Comparison of ENCODE assay signal across 13 cellular contexts in genomic region chr14:67527756-67528155, GRCh38. TPM values are rescaled to one million over a fixed set of nuclear protein-coding genes. Genes with fewer than 3 reads are reported as not detected.
DNase-seq lines count a peak whose midpoint lies in the region; ATAC-seq and TF ChIP-seq lines count a peak whose summit lies in the region.
"Had no signal": no experiment of that assay in that cellular context is flagged by ENCODE, and none has a peak within 500 bp of the region (broad histone marks: within the 10 kb centered on the region; RNA-seq: fewer than 3 reads in every experiment).

No MANE protein-coding gene starts in this region.

- H2BK15ac ChIP-seq in neuronal stem cell (ENCODE audit: low read length) = no peak overlapping the region

- H2AFZ ChIP-seq in GM23338 (0 out of 2 replicates have a peak overlapping the region, but pooled peaks have one; percentile 87), neuronal stem cell (ENCODE audit: low read length) (no peak overlapping the region), mammary epithelial cell (ENCODE audit: low read depth, low read length) (no peak overlapping the region)

- POLR2A ChIA-PET in activated CD4-positive, alpha-beta memory T cell treated with anti-CD3 and anti-CD28 coated beads for 36 hours (lab: Charles Lee) = no interaction called here

- peaks cover 11% of the 10 kb centered on the region for H3K4me1 Mint-ChIP-seq in GM23338
- H3K4me1 Mint-ChIP-seq in activated CD4-positive, alpha-beta memory T cell treated with anti-CD3 and anti-CD28 coated beads for 36 hours (ENCODE audit: low read depth) = peaks cover 6% of the 10 kb centered on the region

- ATAC-seq in GM23338 = no peak

- peaks cover 10% of the 10 kb centered on the region for H3K27me3 Mint-ChIP-seq in GM23338 (ENCODE audit: insufficient read depth, low read depth, poor library complexity)
- peaks cover 26% of the 10 kb centered on the region for H3K27me3 Mint-ChIP-seq in activated CD4-positive, alpha-beta memory T cell treated with anti-CD3 and anti-CD28 coated beads for 36 hours

- no peak overlapping the region for H3K27ac Mint-ChIP-seq in GM23338
- H3K27ac Mint-ChIP-seq in activated CD4-positive, alpha-beta memory T cell treated with anti-CD3 and anti-CD28 coated beads for 36 hours = no peak overlapping the region
- H3K27ac Mint-ChIP-seq: CD4-positive, alpha-beta memory T cell; HFFc6 had no signal

- H3K4me1 ChIP-seq in GM23338 (ENCODE audit: insufficient read depth) (peaks cover 11% of the 10 kb centered on the region; the same call in 1 of the 2 replicates), neuronal stem cell (ENCODE audit: control insufficient read depth in 2 of 2, insufficient read depth in 1 of 2, low read depth in 1 of 2, low read length in 2 of 2) (peaks cover 7 to 10% of the 10 kb centered on the region in 2 donors), thyroid gland (peaks cover 49 to 62% of the 10 kb centered on the region in 2 donors), mammary epithelial cell (ENCODE audit: insufficient read depth, low read length) (peaks cover 10% of the 10 kb centered on the region)

- no peak overlapping the region for H2BK5ac ChIP-seq in neuronal stem cell (ENCODE audit: low read length)

- H3F3A ChIP-seq in GM23338 (replicated peaks; ENCODE audit: low read depth) = 0 out of 2 replicates have a peak, but pooled peaks cover 3% of the 10 kb centered on the region

- CTCF ChIA-PET in mammary epithelial cell (lab: Charles Lee; ENCODE audit: low non-redundant PET) = interaction anchor here (1.1 to 2.2 kb wide), 2 partner anchors 44 to 177 kb away, joined by 4 to 19 read pairs; no protein-coding TSS in a partner anchor
- CTCF ChIA-PET in activated CD4-positive, alpha-beta memory T cell treated with anti-CD3 and anti-CD28 coated beads for 36 hours (lab: Charles Lee) = interaction anchor here (0.9 to 7.5 kb wide), 15 partner anchors 8 to 176 kb away, joined by 3 to 97 read pairs (median 10); partner anchors contain the start of genes RDH12 and TMEM229B

- in situ Hi-C loops in mammary epithelial cell (cut with MboI; ENCODE audit: low sequenced_read_pairs in 2 of 2) = no loop called here

- H4K20me1 ChIP-seq in GM23338 (replicated peaks; ENCODE audit: insufficient read depth) (no peaks in the 10 kb centered on the region), mammary epithelial cell (ENCODE audit: insufficient read depth, low read length) (no peaks in the 10 kb centered on the region)

- H3K14ac ChIP-seq in neuronal stem cell (ENCODE audit: low read length) = no peak overlapping the region

- no peaks in the 10 kb centered on the region for H3K9me3 Mint-ChIP-seq in GM23338
- H3K9me3 Mint-ChIP-seq in activated CD4-positive, alpha-beta memory T cell treated with anti-CD3 and anti-CD28 coated beads for 36 hours = no peaks in the 10 kb centered on the region
- H3K9me3 Mint-ChIP-seq: CD4-positive, alpha-beta memory T cell; HFFc6 had no signal

- intact Hi-C loops in thyroid gland (cut with DNase I) = loop anchor here (5.0 kb wide), 1 partner anchor 45 kb away; no protein-coding TSS in a partner anchor
- intact Hi-C loops in mammary epithelial cell (cut with micrococcal nuclease) = loop anchor here (2.0 kb wide), 1 partner anchor 177 kb away; no protein-coding TSS in a partner anchor
- intact Hi-C loops in activated CD4-positive, alpha-beta memory T cell treated with anti-CD3 and anti-CD28 coated beads for 36 hours (cut with micrococcal nuclease) = loop anchor here (2.0 kb wide), 1 partner anchor 101 kb away; no protein-coding TSS in a partner anchor

- no peak overlapping the region for H4K8ac ChIP-seq in neuronal stem cell (ENCODE audit: low read depth, low read length)

- H3K9me3 ChIP-seq in neuronal stem cell (replicated peaks in 1 of 2; ENCODE audit: control insufficient read depth in 2 of 2, insufficient read depth in 1 of 2, low read depth in 1 of 2, low read length in 2 of 2) = no peaks in the 10 kb centered on the region
- no peaks in the 10 kb centered on the region for H3K9me3 ChIP-seq in thyroid gland
- no peaks in the 10 kb centered on the region for H3K9me3 ChIP-seq in mammary epithelial cell (replicated peaks; ENCODE audit: insufficient read depth, low read length)

- no peak for DNase-seq in GM23338 (ENCODE audit: low spot score)
- DNase-seq in caudate nucleus (lab: John Stamatoyannopoulos, UW) = no peak
- no peak for DNase-seq in neuronal stem cell (ENCODE audit: low spot score)
- DNase-seq in thyroid gland = peak; percentile 34 to 59
- DNase-seq in KG1 (lab: John Stamatoyannopoulos, UW) = no peak
- DNase-seq in mammary epithelial cell = no peak
- no peak for DNase-seq in activated CD4-positive, alpha-beta memory T cell treated with anti-CD3 and anti-CD28 coated beads for 36 hours
- DNase-seq: ACHN; C1 segment of cervical spinal cord; CD4-positive, alpha-beta memory T cell; DMS79; HCEC 1CT; HFFc6 had no signal

- WGBS in neuronal stem cell (ENCODE audit: extremely low coverage in 2 of 2, insufficient read length in 2 of 2, insufficient replicate concordance in 1 of 2), 2 donors = no CpG with 5 or more reads among the region's 5 CpGs
- 44 to 56% methylated on average over 5 of the region's 5 CpGs for WGBS in thyroid gland, 2 donors
- 58% methylated on average over 5 of the region's 5 CpGs for WGBS in mammary epithelial cell (ENCODE audit: low coverage, missing lambda C conversion rate)

- TF ChIP-seq CTCF in GM23338 (conservative IDR thresholded peaks at IDR 0.05; ENCODE audit: low read depth in 2 of 2) (no peak), thyroid gland (IDR thresholded peaks at IDR 0.05) (no peak), mammary epithelial cell (conservative IDR thresholded peaks at IDR 0.05 in 1 of 2, IDR thresholded peaks at IDR 0.05 in 1 of 2; ENCODE audit: extremely low read depth in 1 of 2, insufficient read depth in 1 of 2, low read depth in 1 of 2, low read length in 2 of 2) (no peak)

- no peak overlapping the region for H3K18ac ChIP-seq in neuronal stem cell (ENCODE audit: low read length)

- no peaks in the 10 kb centered on the region for H3K9me2 ChIP-seq in GM23338 (ENCODE audit: insufficient read depth)

- BruUV-seq in mammary epithelial cell (replicated peaks; lab: Mats Ljungman, UMichigan) = no TSS peak

- H3K79me2 ChIP-seq in GM23338 (replicated peaks; ENCODE audit: insufficient read depth) (no peaks in the 10 kb centered on the region), mammary epithelial cell (ENCODE audit: insufficient read depth, low read length) (no peaks in the 10 kb centered on the region)

- H3K36me3 ChIP-seq in GM23338 (ENCODE audit: insufficient read depth) (no peaks in the 10 kb centered on the region), neuronal stem cell (replicated peaks in 1 of 2; ENCODE audit: control insufficient read depth in 2 of 2, insufficient read depth in 2 of 2, low read length in 2 of 2) (no peaks in the 10 kb centered on the region), thyroid gland (no peaks in the 10 kb centered on the region), mammary epithelial cell (ENCODE audit: insufficient read depth, low read length) (no peaks in the 10 kb centered on the region)

- TF ChIP-seq POLR2A in thyroid gland (IDR thresholded peaks at IDR 0.05) = no peak

- no peak overlapping the region for H3K4me3 Mint-ChIP-seq in GM23338
- no peak overlapping the region for H3K4me3 Mint-ChIP-seq in activated CD4-positive, alpha-beta memory T cell treated with anti-CD3 and anti-CD28 coated beads for 36 hours
- H3K4me3 Mint-ChIP-seq: CD4-positive, alpha-beta memory T cell; HFFc6 had no signal

- peak overlapping the region; percentile 48 for H4K91ac ChIP-seq in neuronal stem cell (ENCODE audit: low read depth, low read length, poor library complexity)

- no peaks in the 10 kb centered on the region for H3K79me1 ChIP-seq in neuronal stem cell (ENCODE audit: low read depth, low read length)

- no peak overlapping the region for H3K4ac ChIP-seq in neuronal stem cell (ENCODE audit: low read length)

- H3K36me3 Mint-ChIP-seq in GM23338 (ENCODE audit: low read depth) = no peaks in the 10 kb centered on the region
- no peaks in the 10 kb centered on the region for H3K36me3 Mint-ChIP-seq in activated CD4-positive, alpha-beta memory T cell treated with anti-CD3 and anti-CD28 coated beads for 36 hours
- H3K36me3 Mint-ChIP-seq: CD4-positive, alpha-beta memory T cell had no signal

- H2BK12ac ChIP-seq in neuronal stem cell (ENCODE audit: low read length) = no peak overlapping the region

- H3K9ac ChIP-seq in neuronal stem cell (ENCODE audit: low read depth, low read length, poor library complexity) (no peak overlapping the region), mammary epithelial cell (ENCODE audit: insufficient read depth, low read length) (no peak overlapping the region)

- no peak overlapping the region for H3K23ac ChIP-seq in neuronal stem cell (ENCODE audit: low read depth, low read length, poor library complexity)

- dilution Hi-C loops in mammary epithelial cell (cut with HindIII; ENCODE audit: low sequenced_read_pairs) = no loop called here

- H3K4me2 ChIP-seq in GM23338 (no peak overlapping the region), neuronal stem cell (ENCODE audit: insufficient read depth, low read length, poor library complexity, severe bottlenecking) (no peak overlapping the region), mammary epithelial cell (ENCODE audit: insufficient read depth, low read depth, low read length) (no peak overlapping the region)

- no peak overlapping the region for H2AK5ac ChIP-seq in neuronal stem cell (ENCODE audit: low read depth, low read length)

- no peak overlapping the region for H2BK120ac ChIP-seq in neuronal stem cell (ENCODE audit: low read depth, low read length)

- H3K4me3 ChIP-seq in GM23338 = no peak overlapping the region
- no peak overlapping the region for H3K4me3 ChIP-seq in neuronal stem cell (ENCODE audit: low read length in 2 of 2)
- H3K4me3 ChIP-seq in thyroid gland (replicated peaks in 1 of 3) = no peak overlapping the region
- no peak overlapping the region for H3K4me3 ChIP-seq in mammary epithelial cell (replicated peaks in 1 of 3; ENCODE audit: insufficient read depth in 1 of 3, low read depth in 2 of 3, low read length in 3 of 3)

- H3K27me3 ChIP-seq in GM23338 (ENCODE audit: insufficient read depth) = 0 out of 2 replicates have a peak, but pooled peaks cover 7% of the 10 kb centered on the region
- H3K27me3 ChIP-seq in neuronal stem cell (ENCODE audit: control insufficient read depth in 3 of 3, insufficient read depth in 3 of 3, low read depth in 1 of 3, low read length in 3 of 3) = peaks cover 0 to 41% (median 5%) of the 10 kb centered on the region in 3 experiments
- H3K27me3 ChIP-seq in thyroid gland = no peaks in the 10 kb centered on the region
- H3K27me3 ChIP-seq in mammary epithelial cell (ENCODE audit: insufficient read depth, low read length) = no peaks in the 10 kb centered on the region

- H3K27ac ChIP-seq in GM23338 (ENCODE audit: low read depth) = no peak overlapping the region
- peak overlapping the region; percentile 42 for H3K27ac ChIP-seq in caudate nucleus (ENCODE audit: low read depth, low read length)
- H3K27ac ChIP-seq in neuronal stem cell (replicated peaks; ENCODE audit: low read length) = no peak overlapping the region
- peak overlapping the region in 2 of 3 donors; percentile 45 to 57 for H3K27ac ChIP-seq in thyroid gland
- no peak overlapping the region for H3K27ac ChIP-seq in mammary epithelial cell (ENCODE audit: insufficient read depth, low read depth, low read length)

RNA-seq across cellular contexts. Expression of gene PLEKHH1, which starts 5.3 kb away (rescaled TPM):
- 30.6 and 33.9 TPM in 2 replicates for total RNA-seq in GM23338 (2014; rRNA removed; shearing (Covaris generic))
- polyA plus RNA-seq in GM23338 (2016; fragmentation: Nextera tagmentation; extraction: Ambion mirVana) (14.7 and 15.4 TPM in 2 replicates), mammary epithelial cell (3.1 TPM)
- polyA plus RNA-seq in neuronal stem cell (2013, experiment 1 of 2) = 7.7 TPM
- polyA plus RNA-seq in neuronal stem cell (2013, experiment 2 of 2) = 8.2 TPM
- total RNA-seq in thyroid gland (100 to 1,000 TPM; 225 to 336 (median 241) TPM), mammary epithelial cell (10 to 100 TPM in 1 of 2 donors, 1 to 10 TPM in 1; 6.7 to 11.9 TPM)
- polyA minus RNA-seq in mammary epithelial cell = 41.7 TPM
- total RNA-seq in activated CD4-positive, alpha-beta memory T cell treated with anti-CD3 and anti-CD28 coated beads for 36 hours = 1 to 10 TPM; 1.7 to 1.9 TPM

RNA-seq across cellular contexts. Expression of gene TMEM229B, which starts 39.2 kb away (rescaled TPM):
- total RNA-seq in GM23338 (2014; rRNA removed; shearing (Covaris generic)) = 1.6 and 2.4 TPM in 2 replicates
- polyA plus RNA-seq in GM23338 (2016; fragmentation: Nextera tagmentation; extraction: Ambion mirVana) (0.42 TPM in 1 of 2 replicates, not detected in the other), mammary epithelial cell (1.2 TPM)
- polyA plus RNA-seq in neuronal stem cell (2013, experiment 1 of 2) = 0.14 TPM
- polyA plus RNA-seq in neuronal stem cell (2013, experiment 2 of 2) = 0.26 TPM
- total RNA-seq in thyroid gland (10 to 100 TPM; 27.3 to 63.5 (median 35.0) TPM), mammary epithelial cell (1 to 10 TPM in 1 of 2 donors, under 1 TPM in 1; 0.50 to 2.0 TPM)
- polyA minus RNA-seq in mammary epithelial cell = 1.5 TPM
- total RNA-seq in activated CD4-positive, alpha-beta memory T cell treated with anti-CD3 and anti-CD28 coated beads for 36 hours = 1 to 10 TPM in 1 of 2 experiments, under 1 TPM in 1; 0.93 to 1.1 TPM

Comparison
In these comparisons a context has a peak if more than half of its experiments do, and no peak if none do; other contexts are left out.
1. DNase-seq: peak in thyroid gland (2 of 2); none in GM23338 (single experiment), caudate nucleus (0 of 61), neuronal stem cell (single experiment), KG1 (single experiment), mammary epithelial cell (single experiment) and activated CD4-positive, alpha-beta memory T cell treated with anti-CD3 and anti-CD28 coated beads for 36 hours (single experiment).
2. H3K27ac ChIP-seq: peak in caudate nucleus (single experiment) and thyroid gland (2 of 3); none in GM23338 (single experiment), neuronal stem cell (single experiment) and mammary epithelial cell (single experiment).